8 cellular contexts compared by ENCODE assay signal in the genomic region with DNA sequence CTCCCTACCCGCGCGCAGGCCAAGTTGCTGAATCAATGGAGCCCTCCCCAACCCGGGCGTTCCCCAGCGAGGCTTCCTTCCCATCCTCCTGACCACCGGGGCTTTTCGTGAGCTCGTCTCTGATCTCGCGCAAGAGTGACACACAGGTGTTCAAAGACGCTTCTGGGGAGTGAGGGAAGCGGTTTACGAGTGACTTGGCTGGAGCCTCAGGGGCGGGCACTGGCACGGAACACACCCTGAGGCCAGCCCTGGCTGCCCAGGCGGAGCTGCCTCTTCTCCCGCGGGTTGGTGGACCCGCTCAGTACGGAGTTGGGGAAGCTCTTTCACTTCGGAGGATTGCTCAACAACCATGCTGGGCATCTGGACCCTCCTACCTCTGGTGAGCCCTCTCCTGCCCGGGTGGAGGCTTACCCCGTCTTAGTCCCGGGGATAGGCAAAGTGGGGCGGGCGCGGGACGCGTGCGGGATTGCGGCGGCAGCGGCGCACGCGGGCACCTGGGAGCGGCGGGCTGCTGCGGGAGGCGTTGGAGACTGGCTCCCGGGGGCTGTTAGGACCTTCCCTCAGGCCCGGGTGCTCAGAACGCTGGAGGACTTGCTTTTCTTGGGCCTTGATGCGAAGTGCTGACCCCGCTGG. TPM values are rescaled to one million over a fixed set of nuclear protein-coding genes. Genes with fewer than 3 reads are reported as not detected.
A peak's percentile ranks its signal among the peaks of the same experiment; 100 is the strongest.
DNase-seq lines count a peak whose midpoint lies in the region; ATAC-seq, FAIRE-seq and TF ChIP-seq lines count a peak whose summit lies in the region.

TSS of gene FAS (plus strand) at position 271 of the 633 bp plus-strand sequence. CDS start at position 350, 79 bp downstream.

- 0 out of 2 replicates have a peak, but pooled peaks have one; percentile 13 for TF ChIP-seq POLR2A in H54 (IDR thresholded peaks at IDR 0.05; ENCODE audit: low read depth, low read length)

- H3K36me3 ChIP-seq in MG63, result no peaks in the 10 kb centered on the region
- no peaks in the 10 kb centered on the region for H3K36me3 ChIP-seq in left lung

- CTCF ChIA-PET in activated CD4-positive, alpha-beta T cell treated with anti-CD3 and anti-CD28 coated beads for 36 hours (lab: Charles Lee), result interaction anchor here (0.6 to 6.3 kb wide), 17 partner anchors 10 to 653 kb away, joined by 3 to 53 read pairs (median 5); no protein-coding TSS in a partner anchor

- H3K36me3 Mint-ChIP-seq in activated CD4-positive, alpha-beta T cell treated with anti-CD3 and anti-CD28 coated beads for 36 hours (ENCODE audit: low read depth), result peaks cover 14% of the 10 kb centered on the region

- peak within 1 kb of the TSS; percentile 94 for H3K27ac Mint-ChIP-seq in activated CD4-positive, alpha-beta T cell treated with anti-CD3 and anti-CD28 coated beads for 36 hours

- H3K27me3 ChIP-seq in MG63 (no peaks in the 10 kb centered on the region), left lung (no peaks in the 10 kb centered on the region)

- DNase-seq in GM04504 (ENCODE audit: low read depth) (peak; percentile 50), H54 (ENCODE audit: insufficient read length, low spot score) (peak; percentile 74), MG63 (peak; percentile 83), choroid plexus epithelial cell (ENCODE audit: low read depth) (peak; percentile 55), left lung (peak; percentile 86 to 93), superior temporal gyrus (ENCODE audit: extremely low spot score) (no peak)
- peak; percentile 91 for DNase-seq in activated CD4-positive, alpha-beta T cell treated with anti-CD3 and anti-CD28 coated beads for 36 hours
- peak; percentile 83 for DNase-seq in stimulated activated CD4-positive, alpha-beta T cell treated with anti-CD3 and anti-CD28 coated beads, Interleukin-4, amount 100 ng/mL, for 1 hour

- TF ChIP-seq CTCF in choroid plexus epithelial cell (conservative IDR thresholded peaks at IDR 0.05; ENCODE audit: low read depth, low read length), result no peak
- no peak for TF ChIP-seq CTCF in left lung (IDR thresholded peaks at IDR 0.05)

- H3K4me3 ChIP-seq in MG63 (peak within 1 kb of the TSS; percentile 60), choroid plexus epithelial cell (ENCODE audit: low read depth, low read length) (peak within 1 kb of the TSS; percentile 81), left lung (peak within 1 kb of the TSS; percentile 79 to 82)

- peak; percentile 82 for ATAC-seq in activated CD4-positive, alpha-beta T cell treated with anti-CD3 and anti-CD28 coated beads for 36 hours
- ATAC-seq in left lung, result peak; percentile 85

- POLR2A ChIA-PET in activated CD4-positive, alpha-beta T cell treated with anti-CD3 and anti-CD28 coated beads for 36 hours (lab: Charles Lee), result interaction anchor here (0.6 to 1.2 kb wide), 6 partner anchors 10 to 653 kb away, joined by 3 to 8 read pairs (median 4); no protein-coding TSS in a partner anchor

- peaks cover 7% of the 10 kb centered on the region for H3K9me3 Mint-ChIP-seq in activated CD4-positive, alpha-beta T cell treated with anti-CD3 and anti-CD28 coated beads for 36 hours (ENCODE audit: low read depth)

- peaks cover 15 to 64% of the 10 kb centered on the region in 2 donors for H3K4me1 ChIP-seq in left lung

- no peak for FAIRE-seq in H54 (lab: Jason Lieb, UNC)

- H3K4me1 Mint-ChIP-seq in activated CD4-positive, alpha-beta T cell treated with anti-CD3 and anti-CD28 coated beads for 36 hours, result peaks cover 61% of the 10 kb centered on the region

- intact Hi-C loops in activated CD4-positive, alpha-beta T cell treated with anti-CD3 and anti-CD28 coated beads for 36 hours (cut with DNase I, micrococcal nuclease), result loop anchor here (1.0 to 10.0 kb wide), 14 partner anchors 11 to 1884 kb away; partner anchors contain the start of genes STAMBPL1 (in 2 of the 2), IFIT5 (in 1 of the 2), KIF20B (in 1 of the 2) and KLLN (in 1 of the 2)
- intact Hi-C loops in left lung (cut with DNase I), result no loop called here

- no peaks in the 10 kb centered on the region for H3K27me3 Mint-ChIP-seq in activated CD4-positive, alpha-beta T cell treated with anti-CD3 and anti-CD28 coated beads for 36 hours

- H3K4me3 Mint-ChIP-seq in activated CD4-positive, alpha-beta T cell treated with anti-CD3 and anti-CD28 coated beads for 36 hours, result peak within 1 kb of the TSS; percentile 87

- H3K9me3 ChIP-seq in MG63, result no peaks in the 10 kb centered on the region
- no peaks in the 10 kb centered on the region for H3K9me3 ChIP-seq in left lung

- H3K27ac ChIP-seq in left lung, result peak within 1 kb of the TSS; percentile 98 to 99

RNA-seq across cellular contexts. Expression of gene FAS, which starts in this region (rescaled TPM):
- 12.5 and 13.9 TPM in 2 replicates for total RNA-seq in MG63 (2014; rRNA removed; shearing (Covaris generic); ENCODE audit: low replicate concordance)
- 10 to 100 TPM; 34.1 to 34.9 TPM for total RNA-seq in activated CD4-positive, alpha-beta T cell treated with anti-CD3 and anti-CD28 coated beads for 36 hours
- total RNA-seq in left lung, result 10 to 100 TPM; 47.1 to 76.4 TPM

Comparison
In these comparisons a context has a peak if more than half of its experiments do, and no peak if none do; other contexts are left out.
1. intact Hi-C loops: an anchor here in activated CD4-positive, alpha-beta T cell treated with anti-CD3 and anti-CD28 coated beads for 36 hours (1.0 to 10.0 kb wide); none called in left lung.